ENCODE assay signal across 10 cellular contexts in the genomic region with DNA sequence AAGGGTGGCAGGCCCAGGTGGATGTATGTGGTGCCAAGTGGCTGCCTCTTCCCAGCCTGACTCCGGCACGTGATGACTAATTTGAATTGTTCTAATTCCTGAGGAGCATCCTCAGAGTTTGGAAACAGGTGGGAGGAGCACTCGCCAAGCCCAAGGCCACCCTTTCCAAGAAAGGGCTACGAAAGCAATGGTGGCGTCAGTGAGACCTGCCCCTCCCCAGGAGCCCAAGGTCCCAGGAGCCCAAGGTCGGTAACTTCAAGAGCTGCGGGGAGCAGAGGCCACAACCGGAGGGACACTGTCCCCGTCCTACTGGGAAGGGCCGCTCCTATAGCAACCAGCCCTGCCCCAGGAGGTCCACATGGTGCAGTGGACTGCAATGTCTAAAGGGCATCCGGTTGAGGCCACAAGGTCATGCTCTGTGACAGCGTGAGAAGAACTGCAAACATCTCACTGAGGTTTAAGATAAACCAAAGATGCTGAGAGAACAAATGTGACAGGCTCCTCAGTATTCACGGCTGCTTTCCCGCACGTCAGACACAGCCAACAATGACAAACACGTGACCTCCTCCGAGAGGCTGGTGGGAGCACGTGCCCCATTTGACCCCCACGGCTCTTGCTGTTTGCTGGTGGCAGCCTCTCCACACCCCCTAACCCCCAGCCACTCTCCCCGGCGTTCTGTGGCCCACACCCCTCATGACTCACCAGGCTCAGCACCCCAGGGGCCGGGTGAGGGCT.
DNase-seq lines count a peak whose midpoint lies in the region; ATAC-seq and TF ChIP-seq lines count a peak whose summit lies in the region.
"Had no signal": no experiment of that assay in that cellular context is flagged by ENCODE, and none has a peak within 500 bp of the region (broad histone marks: within the 10 kb centered on the region; RNA-seq: fewer than 3 reads in every experiment).

No MANE protein-coding gene starts in this region.

- no peaks in the 10 kb centered on the region for H3K9me3 ChIP-seq in GM23248 (ENCODE audit: low read depth)
- no peaks in the 10 kb centered on the region for H3K9me3 ChIP-seq in heart right ventricle

- H3K4me3 ChIP-seq in GM23248 (no peak overlapping the region), heart right ventricle (no peak overlapping the region), rectal smooth muscle tissue (ENCODE audit: low read length) (no peak overlapping the region)

- no peaks in the 10 kb centered on the region for H3K27me3 Mint-ChIP-seq in activated CD4-positive, alpha-beta T cell treated with anti-CD3 and anti-CD28 coated beads for 36 hours

- no peaks in the 10 kb centered on the region for H4K20me1 ChIP-seq in GM23248 (ENCODE audit: insufficient read depth)

- H3K27me3 ChIP-seq in GM23248 (replicated peaks; ENCODE audit: insufficient read depth), result no peaks in the 10 kb centered on the region
- H3K27me3 ChIP-seq in heart right ventricle, result no peaks in the 10 kb centered on the region
- H3K27me3 ChIP-seq in rectal smooth muscle tissue (ENCODE audit: control insufficient read depth, insufficient read depth, low read length), result no peaks in the 10 kb centered on the region

- intact Hi-C loops in heart right ventricle (cut with DNase I), result no loop called here
- intact Hi-C loops in activated CD4-positive, alpha-beta T cell treated with anti-CD3 and anti-CD28 coated beads for 36 hours (cut with DNase I, micrococcal nuclease), result no loop called here

- no peaks in the 10 kb centered on the region for H3K79me2 ChIP-seq in GM23248 (ENCODE audit: insufficient read depth)

- TF ChIP-seq CTCF in heart right ventricle (IDR thresholded peaks at IDR 0.05), result no peak

- H3K36me3 Mint-ChIP-seq in activated CD4-positive, alpha-beta T cell treated with anti-CD3 and anti-CD28 coated beads for 36 hours (ENCODE audit: low read depth), result no peaks in the 10 kb centered on the region

- H3K9ac ChIP-seq in GM23248 (no peak overlapping the region), rectal smooth muscle tissue (ENCODE audit: low read length) (no peak overlapping the region)

- no peak overlapping the region for H3K4me3 Mint-ChIP-seq in activated CD4-positive, alpha-beta T cell treated with anti-CD3 and anti-CD28 coated beads for 36 hours

- H2AFZ ChIP-seq in GM23248, result no peak overlapping the region

- CTCF ChIA-PET in activated CD4-positive, alpha-beta T cell treated with anti-CD3 and anti-CD28 coated beads for 36 hours (lab: Charles Lee), result no interaction called here

- H3K36me3 ChIP-seq in GM23248 (ENCODE audit: low read depth), result no peaks in the 10 kb centered on the region
- H3K36me3 ChIP-seq in heart right ventricle, result no peaks in the 10 kb centered on the region
- H3K36me3 ChIP-seq in rectal smooth muscle tissue (ENCODE audit: control insufficient read depth, insufficient read depth, low read length), result no peaks in the 10 kb centered on the region

- H3K4me2 ChIP-seq in GM23248 (ENCODE audit: unreplicated experiment), result no peak overlapping the region

- peaks cover 37% of the 10 kb centered on the region for H3K4me1 ChIP-seq in GM23248 (ENCODE audit: insufficient read depth)
- H3K4me1 ChIP-seq in heart right ventricle, result peaks cover 13 to 91% (median 82%) of the 10 kb centered on the region in 9 donors
- peaks cover 30% of the 10 kb centered on the region for H3K4me1 ChIP-seq in rectal smooth muscle tissue (ENCODE audit: control insufficient read depth, insufficient read depth, low read length)

- in situ Hi-C loops in GM23248 (cut with MboI), result no loop called here

- H3K27ac ChIP-seq in GM23248 (no peak overlapping the region), heart right ventricle (peak overlapping the region; percentile 25 to 90 (median 72)), rectal smooth muscle tissue (ENCODE audit: low read depth, low read length) (peak overlapping the region; percentile 69)

- H3K9me2 ChIP-seq in GM23248 (ENCODE audit: insufficient read depth), result no peaks in the 10 kb centered on the region

- no peaks in the 10 kb centered on the region for H3K9me3 Mint-ChIP-seq in activated CD4-positive, alpha-beta T cell treated with anti-CD3 and anti-CD28 coated beads for 36 hours (ENCODE audit: low read depth)

- 0 out of 2 replicates have a peak, but pooled peaks cover 4% of the 10 kb centered on the region for H3F3A ChIP-seq in GM23248 (ENCODE audit: insufficient read depth)

- POLR2A ChIA-PET in activated CD4-positive, alpha-beta T cell treated with anti-CD3 and anti-CD28 coated beads for 36 hours (lab: Charles Lee), result no interaction called here

- no peak overlapping the region for H3K27ac Mint-ChIP-seq in activated CD4-positive, alpha-beta T cell treated with anti-CD3 and anti-CD28 coated beads for 36 hours

- peak; percentile 48 for DNase-seq in GM23248
- DNase-seq in anterior cingulate cortex (lab: John Stamatoyannopoulos, UW), result peak in 56 of 58 donors; percentile 29 to 98 (median 89)
- DNase-seq in heart right ventricle, result peak in 1 of 2 donors; percentile 48
- no peak for DNase-seq in activated CD4-positive, alpha-beta T cell treated with anti-CD3 and anti-CD28 coated beads for 36 hours
- DNase-seq in NCI-H446 treated with DMSO at 0.1 percent for 48 hours (lab: John Stamatoyannopoulos, UW), result no peak
- no peak for DNase-seq in stimulated activated naive CD8-positive, alpha-beta T cell treated with anti-CD3 and anti-CD28 coated beads, Interleukin-15, Interleukin-2, amounts not matched to agents 100 U/mL and 50 U/mL, for 24 hours
- DNase-seq: effector memory CD4-positive, alpha-beta T cell; NCI-H1048 had no signal

- WGBS in GM23248 (ENCODE audit: low coverage in 1 of 2, low lambda C conversion rate in 2 of 2, missing lambda C conversion rate in 2 of 2), 2 experiments, result 61 to 71% methylated on average over 18 to 22 of the region's 22 CpGs
- WGBS in heart right ventricle, 2 donors, result 53 to 54% methylated on average over 22 of the region's 22 CpGs

- peaks cover 21% of the 10 kb centered on the region for H3K4me1 Mint-ChIP-seq in activated CD4-positive, alpha-beta T cell treated with anti-CD3 and anti-CD28 coated beads for 36 hours

- ATAC-seq in heart right ventricle (peak; percentile 13 to 45 (median 22)), GM18498 (IDR thresholded peaks at IDR 0.05; ENCODE audit: unreplicated experiment) (no peak)
- ATAC-seq in activated CD4-positive, alpha-beta T cell treated with anti-CD3 and anti-CD28 coated beads for 36 hours, result no peak
- no peak for ATAC-seq in stimulated activated naive CD8-positive, alpha-beta T cell treated with anti-CD3 and anti-CD28 coated beads, Interleukin-15, Interleukin-2, amounts not matched to agents 100 U/mL and 50 U/mL, for 24 hours

Comparison
In these comparisons a context has a peak if more than half of its experiments do, and no peak if none do; other contexts are left out.
1. DNase-seq: peak in GM23248 (single experiment) and anterior cingulate cortex (56 of 58); none in activated CD4-positive, alpha-beta T cell treated with anti-CD3 and anti-CD28 coated beads for 36 hours (single experiment), NCI-H446 treated with DMSO at 0.1 percent for 48 hours (single experiment) and stimulated activated naive CD8-positive, alpha-beta T cell treated with anti-CD3 and anti-CD28 coated beads, Interleukin-15, Interleukin-2, amounts not matched to agents 100 U/mL and 50 U/mL, for 24 hours (single experiment).
2. ATAC-seq: peak in heart right ventricle (8 of 8); none in GM18498 (single experiment), activated CD4-positive, alpha-beta T cell treated with anti-CD3 and anti-CD28 coated beads for 36 hours (single experiment) and stimulated activated naive CD8-positive, alpha-beta T cell treated with anti-CD3 and anti-CD28 coated beads, Interleukin-15, Interleukin-2, amounts not matched to agents 100 U/mL and 50 U/mL, for 24 hours (single experiment).